In genomic region chr17:27892866-27893769, GRCh38 we compare ENCODE assay signal across 8 cellular contexts. TPM values are rescaled to one million over a fixed set of nuclear protein-coding genes. Genes with fewer than 3 reads are reported as not detected.
DNase-seq lines count a peak whose midpoint lies in the region; ATAC-seq and TF ChIP-seq lines count a peak whose summit lies in the region.

LYRM9 (minus strand) TSS chr17:27893365; CDS start chr17:27882694, 10,671 bp downstream.

- no peak within 1 kb of the TSS for H3K27ac ChIP-seq in Karpas-422 (ENCODE audit: low read length)

- DNase-seq in Daoy (ENCODE audit: low read depth) (peak; percentile 95), Karpas-422 (peak; percentile 95), RKO (ENCODE audit: low spot score) (peak; percentile 89), fibroblast of pulmonary artery (ENCODE audit: low read depth) (peak; percentile 89)
- DNase-seq in activated T-helper 9 cell treated with anti-CD3 and anti-CD28 coated beads, Interleukin-2, amount 50 U/mL, for 16 hours (ENCODE audit: low read depth) = peak; percentile 90

- H3K36me3 ChIP-seq in Karpas-422 (ENCODE audit: insufficient read depth, low read length) = no peaks in the 10 kb centered on the region

- peak; percentile 89 for ATAC-seq in GM21737 (IDR thresholded peaks at IDR 0.05; ENCODE audit: unreplicated experiment)

- TF ChIP-seq CTCF in fibroblast of pulmonary artery (IDR thresholded peaks at IDR 0.05; ENCODE audit: low read length, missing control alignments) = peak; percentile 56
- peak; percentile 94 to 97 (median 96) for TF ChIP-seq CTCF in nephron (IDR thresholded peaks at IDR 0.05; ENCODE audit: unreplicated experiment in 3 of 3)

- H3K9me3 Mint-ChIP-seq in nephron = no peaks in the 10 kb centered on the region
- no peaks in the 10 kb centered on the region for H3K9me3 Mint-ChIP-seq in stimulated activated naive CD8-positive, alpha-beta T cell treated with anti-CD3 and anti-CD28 coated beads, Interleukin-15, Interleukin-2, amounts not matched to agents 100 ng/mL and 50 ng/mL, for 24 hours

- no peaks in the 10 kb centered on the region for H4K20me1 ChIP-seq in Karpas-422 (ENCODE audit: insufficient read depth, low read depth, low read length)

- H3K36me3 Mint-ChIP-seq in nephron (ENCODE audit: low read depth) = no peaks in the 10 kb centered on the region
- no peaks in the 10 kb centered on the region for H3K36me3 Mint-ChIP-seq in stimulated activated naive CD8-positive, alpha-beta T cell treated with anti-CD3 and anti-CD28 coated beads, Interleukin-15, Interleukin-2, amounts not matched to agents 100 ng/mL and 50 ng/mL, for 24 hours (ENCODE audit: low read depth)

- peaks cover 24% of the 10 kb centered on the region for H3K4me1 Mint-ChIP-seq in nephron
- H3K4me1 Mint-ChIP-seq in stimulated activated naive CD8-positive, alpha-beta T cell treated with anti-CD3 and anti-CD28 coated beads, Interleukin-15, Interleukin-2, amounts not matched to agents 100 ng/mL and 50 ng/mL, for 24 hours (ENCODE audit: low read depth) = peaks cover 30% of the 10 kb centered on the region

- H3K4me3 ChIP-seq in Karpas-422 (ENCODE audit: low read length) (peak within 1 kb of the TSS; percentile 68), fibroblast of pulmonary artery (replicated peaks; ENCODE audit: low read depth, low read length) (peak within 1 kb of the TSS; percentile 56)

- peak within 1 kb of the TSS; percentile 74 for H3K4me2 ChIP-seq in Karpas-422 (ENCODE audit: low read depth, low read length, poor library complexity, severe bottlenecking)

- peaks cover 18% of the 10 kb centered on the region for H3K4me1 ChIP-seq in Karpas-422 (ENCODE audit: low read length)

- H3K9me3 ChIP-seq in Karpas-422 (ENCODE audit: low read length) = no peaks in the 10 kb centered on the region

- H3K4me3 Mint-ChIP-seq in nephron = peak within 1 kb of the TSS; percentile 84 to 92 (median 91)
- peak within 1 kb of the TSS; percentile 81 for H3K4me3 Mint-ChIP-seq in stimulated activated naive CD8-positive, alpha-beta T cell treated with anti-CD3 and anti-CD28 coated beads, Interleukin-15, Interleukin-2, amounts not matched to agents 100 ng/mL and 50 ng/mL, for 24 hours

- H3K27ac Mint-ChIP-seq in nephron = peak within 1 kb of the TSS; percentile 79 to 92 (median 90)
- H3K27ac Mint-ChIP-seq in stimulated activated naive CD8-positive, alpha-beta T cell treated with anti-CD3 and anti-CD28 coated beads, Interleukin-15, Interleukin-2, amounts not matched to agents 100 ng/mL and 50 ng/mL, for 24 hours = peak within 1 kb of the TSS; percentile 76

- no peaks in the 10 kb centered on the region for H3K79me2 ChIP-seq in Karpas-422 (ENCODE audit: low read length)

- no peaks in the 10 kb centered on the region for H3K9me2 ChIP-seq in Karpas-422 (replicated peaks; ENCODE audit: insufficient read depth, low read length)

- peak within 1 kb of the TSS; percentile 70 for H3K9ac ChIP-seq in Karpas-422 (ENCODE audit: low read length)

- H3K27me3 ChIP-seq in Karpas-422 (ENCODE audit: low read length) = no peaks in the 10 kb centered on the region

- peak within 1 kb of the TSS; percentile 75 for H2AFZ ChIP-seq in Karpas-422 (ENCODE audit: low read length)

- H3K27me3 Mint-ChIP-seq in nephron (ENCODE audit: low read depth) = peaks cover 20% of the 10 kb centered on the region
- H3K27me3 Mint-ChIP-seq in stimulated activated naive CD8-positive, alpha-beta T cell treated with anti-CD3 and anti-CD28 coated beads, Interleukin-15, Interleukin-2, amounts not matched to agents 100 ng/mL and 50 ng/mL, for 24 hours = peaks cover 20% of the 10 kb centered on the region

RNA-seq across cellular contexts. Expression of gene LYRM9, which starts in this region (rescaled TPM):
- total RNA-seq in Daoy (2014; rRNA removed; shearing (Covaris generic)) = 0.71 and 1.8 TPM in 2 replicates
- 0.97 and 3.2 TPM in 2 replicates for total RNA-seq in Karpas-422 (2014; rRNA removed; shearing (Covaris generic); ENCODE audit: low replicate concordance)
